In genomic region chr12:101707131-101707782, GRCh38 we compare ENCODE assay signal across 21 cellular contexts. TPM values are rescaled to one million over a fixed set of nuclear protein-coding genes. Genes with fewer than 3 reads are reported as not detected.
A peak's percentile ranks its signal among the peaks of the same experiment; 100 is the strongest.
DNase-seq lines count a peak whose midpoint lies in the region; ATAC-seq, FAIRE-seq and TF ChIP-seq lines count a peak whose summit lies in the region.
"Had no signal": no experiment of that assay in that cellular context is flagged by ENCODE, and none has a peak within 500 bp of the region (broad histone marks: within the 10 kb centered on the region; RNA-seq: fewer than 3 reads in every experiment).

No MANE protein-coding gene starts in this region.

- H3K9me3 ChIP-seq in Loucy (ENCODE audit: insufficient read depth, low read depth, low read length): no peaks in the 10 kb centered on the region
- H3K9me3 ChIP-seq in K562 (replicated peaks; ENCODE audit: control insufficient read depth, insufficient read depth, low read depth, low read length): no peaks in the 10 kb centered on the region
- H3K9me3 ChIP-seq: SJCRH30 had no signal

- H3K4me1 Mint-ChIP-seq in memory B cell: peaks cover 25% of the 10 kb centered on the region

- TF ChIP-seq EP300 in K562 (IDR thresholded peaks at IDR 0.05; ENCODE audit: low read length): peak; percentile 63; the same call in 1 of the 2 replicates

- POLR2A ChIA-PET in K562 (lab: Yijun Ruan, JAX): interaction anchor here (0.9 to 1.6 kb wide), 3 partner anchors 9 to 17 kb away, joined by 3 to 6 read pairs (median 3); no protein-coding TSS in a partner anchor

- no peak for TF ChIP-seq POLR2A in K562 (conservative IDR thresholded peaks at IDR 0.05)

- H3K27me3 Mint-ChIP-seq in memory B cell: no peaks in the 10 kb centered on the region

- no peak overlapping the region for H3K4me3 Mint-ChIP-seq in memory B cell
- H3K4me3 Mint-ChIP-seq: activated T-cell treated with anti-CD3 and anti-CD28 coated beads, Interleukin-2, amount 50 U/mL, for 4 hours; GM23338; natural killer cell had no signal

- peak overlapping the region; percentile 47 for H3K4me2 ChIP-seq in Loucy (ENCODE audit: low read depth, low read length, poor library complexity, severe bottlenecking)
- peak overlapping the region; percentile 50 for H3K4me2 ChIP-seq in K562 (ENCODE audit: insufficient read depth, low read length)
- H3K4me2 ChIP-seq: GM23338 had no signal

- peak overlapping the region; percentile 7 for H3K27ac Mint-ChIP-seq in memory B cell
- H3K27ac Mint-ChIP-seq: GM23338, natural killer cell had no signal

- H4K20me1 ChIP-seq in Loucy (ENCODE audit: insufficient read depth, low read length, poor library complexity, severe bottlenecking) (peaks cover 13% of the 10 kb centered on the region), K562 (replicated peaks; ENCODE audit: control insufficient read depth, insufficient read depth, low read length) (peaks cover 13% of the 10 kb centered on the region; the same call in 1 of the 2 replicates)

- H3K4me3 ChIP-seq in Loucy (ENCODE audit: low read length, poor library complexity, severe bottlenecking) (no peak overlapping the region), K562 (no peak overlapping the region)
- H3K4me3 ChIP-seq: GM23338, SJCRH30 had no signal

- H3K4me1 ChIP-seq in Loucy (ENCODE audit: insufficient read depth, low read length, poor library complexity, severe bottlenecking): peaks cover 53% of the 10 kb centered on the region
- H3K4me1 ChIP-seq in K562 (replicated peaks in 1 of 2; ENCODE audit: control insufficient read depth in 2 of 2, insufficient read depth in 2 of 2, low read length in 2 of 2): peaks cover 2 to 35% of the 10 kb centered on the region in 2 experiments; a peak in 4 of 5 replicates
- H3K4me1 ChIP-seq: SJCRH30 had no signal

- ATAC-seq in K562 (peak; percentile 89), memory B cell (ENCODE audit: low read depth) (no peak), GM21723 (IDR thresholded peaks at IDR 0.05; ENCODE audit: unreplicated experiment) (no peak)
- no peak for ATAC-seq in activated CD4-positive, CD25-positive, alpha-beta regulatory T cell treated with anti-CD3 and anti-CD28 coated beads, Interleukin-2, amount 50 U/mL, for 24 hours
- ATAC-seq: activated T-cell treated with anti-CD3 and anti-CD28 coated beads, Interleukin-2, amount 50 U/mL, for 4 hours; GM23338; natural killer cell; stimulated activated naive CD8-positive, alpha-beta T cell treated with anti-CD3 and anti-CD28 coated beads, Interleukin-15, Interleukin-2, amounts not matched to agents 100 U/mL and 50 U/mL, for 24 hours had no signal

- peak overlapping the region; percentile 55; the same call in 1 of the 2 replicates for H3K27ac ChIP-seq in C4-2B
- H3K27ac ChIP-seq in K562 (ENCODE audit: extremely low read depth, low read depth, low read length): peak overlapping the region; percentile 65; the same call in 2 of the 3 replicates
- H3K27ac ChIP-seq: SJCRH30 had no signal

- H3K9me1 ChIP-seq in K562 (ENCODE audit: control insufficient read depth, insufficient read depth, low read length): peaks cover 4% of the 10 kb centered on the region

- DNase-seq in K562 (ENCODE audit: extremely low read depth in 1 of 4, low spot score in 3 of 4) (peak; percentile 25 to 77 (median 46)), memory B cell (ENCODE audit: low spot score in 2 of 2) (no peak), NCI-H446 (lab: John Stamatoyannopoulos, UW) (no peak), dermis blood vessel endothelial cell (no peak)
- DNase-seq: activated T-cell treated with anti-CD3 and anti-CD28 coated beads, Interleukin-2, amount 50 U/mL, for 4 hours; foreskin melanocyte; natural killer cell; NCI-H146; NCI-H345; SJCRH30; stimulated activated naive CD8-positive, alpha-beta T cell treated with anti-CD3 and anti-CD28 coated beads, Interleukin-15, Interleukin-2, amounts not matched to agents 100 U/mL and 50 U/mL, for 24 hours; T1000 had no signal

- H3K27me3 ChIP-seq in Loucy (ENCODE audit: insufficient read depth, low read length, poor library complexity, severe bottlenecking) (no peaks in the 10 kb centered on the region), K562 (ENCODE audit: control insufficient read depth in 2 of 2, insufficient read depth in 2 of 2, low read length in 2 of 2) (no peaks in the 10 kb centered on the region)
- H3K27me3 ChIP-seq: SJCRH30 had no signal

- BruUV-seq in K562 (replicated peaks; lab: Mats Ljungman, UMichigan): no TSS peak

- no peaks in the 10 kb centered on the region for H3K9me2 ChIP-seq in Loucy (replicated peaks; ENCODE audit: low read depth, low read length)

- no peaks in the 10 kb centered on the region for H3F3A ChIP-seq in Loucy (ENCODE audit: low read depth)

- FAIRE-seq in K562 (lab: Jason Lieb, UNC): peak; percentile 79
- FAIRE-seq: endometrium, GM12892, urothelium cell line had no signal

- CTCF ChIA-PET in K562 (lab: Yijun Ruan, JAX; ENCODE audit: low intra/inter-chr PET ratio): no interaction called here

- no peak for TF ChIP-seq CTCF in C4-2B (conservative IDR thresholded peaks at IDR 0.05)
- TF ChIP-seq CTCF in Loucy (conservative IDR thresholded peaks at IDR 0.05; ENCODE audit: low read length): no peak
- no peak for TF ChIP-seq CTCF in K562 (IDR thresholded peaks at IDR 0.05 in 2 of 3, conservative IDR thresholded peaks at IDR 0.05 in 1 of 3; ENCODE audit: insufficient read depth in 2 of 3, low read depth in 1 of 3, low read length in 3 of 3)

- intact Hi-C loops in K562 (cut with micrococcal nuclease): no loop called here

- no peak overlapping the region for H2AFZ ChIP-seq in Loucy (ENCODE audit: low read length)
- H2AFZ ChIP-seq in K562 (ENCODE audit: low read depth, low read length): no peak overlapping the region
- H2AFZ ChIP-seq: GM23338 had no signal

- in situ Hi-C loops in K562 (cut with MboI): no loop called here

- H3K9ac ChIP-seq in Loucy (ENCODE audit: low read depth, low read length, poor library complexity, severe bottlenecking): peak overlapping the region; percentile 6
- H3K9ac ChIP-seq in K562 (ENCODE audit: insufficient read depth in 1 of 2, low read depth in 2 of 2, low read length in 2 of 2): peak overlapping the region; percentile 2 to 34; a peak in 2 of 4 replicates

- peaks cover 76% of the 10 kb centered on the region for H3K79me2 ChIP-seq in Loucy (ENCODE audit: insufficient read depth, low read length)
- H3K79me2 ChIP-seq in K562 (ENCODE audit: control insufficient read depth, insufficient read depth, low read length): peaks cover 85% of the 10 kb centered on the region

- H3K36me3 ChIP-seq in Loucy (ENCODE audit: insufficient read depth, low read length) (no peaks in the 10 kb centered on the region), K562 (ENCODE audit: control insufficient read depth, insufficient read depth, low read length) (peaks cover 23% of the 10 kb centered on the region)
- H3K36me3 ChIP-seq: SJCRH30 had no signal

- no peaks in the 10 kb centered on the region for H3K9me3 Mint-ChIP-seq in memory B cell
- H3K9me3 Mint-ChIP-seq: activated T-cell treated with anti-CD3 and anti-CD28 coated beads, Interleukin-2, amount 50 U/mL, for 4 hours; GM23338; natural killer cell had no signal

- peaks cover 8% of the 10 kb centered on the region for H3K36me3 Mint-ChIP-seq in memory B cell
- H3K36me3 Mint-ChIP-seq: natural killer cell had no signal

- TF ChIP-seq RAD21 in K562 (CRISPR knock-in tag; conservative IDR thresholded peaks at IDR 0.05 in 1 of 2, IDR thresholded peaks at IDR 0.05 in 1 of 2): no peak

RNA-seq across cellular contexts. Expression of gene CHPT1, which starts 9.8 kb away (rescaled TPM):
- 54.6 and 85.9 TPM in 2 replicates for total RNA-seq in K562 (2011; cell fraction: chromatin; rRNA removed; ENCODE audit: low replicate concordance)
- 78.3 and 80.9 TPM in 2 replicates for total RNA-seq in K562 (2011; cell fraction: nucleolus; rRNA removed)
- 85.9 and 96.9 TPM in 2 replicates for total RNA-seq in K562 (2011; cell fraction: nucleoplasm; rRNA removed)
- total RNA-seq in K562 (2014; rRNA removed): 170 and 210 TPM in 2 replicates
- 112 and 123 TPM in 2 replicates for total RNA-seq in K562 (2014; rRNA removed; fragmentation: Illumina TruSeq; extraction: Trizol)
- total RNA-seq in K562 (2015; rRNA removed; fragmentation: Illumina TruSeq; extraction: Trizol): 75.4 and 75.5 TPM in 2 replicates
- total RNA-seq in K562 (2021): 95.0 and 103 TPM in 2 replicates
- polyA plus RNA-seq in K562 (2011; rRNA removed): 66.5 and 91.9 TPM in 2 replicates
- 47.4 and 49.6 TPM in 2 replicates for polyA plus RNA-seq in K562 (2011; cell fraction: cytosol; rRNA removed)
- 42.3 and 43.3 TPM in 2 replicates for polyA plus RNA-seq in K562 (2011; cell fraction: nucleus; rRNA removed)
- 75.7 and 82.7 TPM in 2 replicates for polyA plus RNA-seq in K562 (2012)
- polyA plus RNA-seq in K562 (2014; fragmentation: Illumina TruSeq; extraction: Trizol): 62.8 and 69.4 TPM in 2 replicates
- 10 to 100 TPM; 15.3 to 24.3 TPM for polyA plus RNA-seq in K562 (2014; fragmentation: Nextera tagmentation; extraction: Ambion mirVana)
- 92.5 and 111 TPM in 2 replicates for polyA plus RNA-seq in K562 (2014; rRNA removed)
- polyA minus RNA-seq in K562 (2011; rRNA and poly(A)+ RNA removed): 32.0 and 33.2 TPM in 2 replicates
- 25.0 and 28.9 TPM in 2 replicates for polyA minus RNA-seq in K562 (2011; cell fraction: cytosol; rRNA and poly(A)+ RNA removed)
- polyA minus RNA-seq in K562 (2011; cell fraction: nucleus; rRNA and poly(A)+ RNA removed): 58.8 and 71.3 TPM in 2 replicates
- total RNA-seq in dermis blood vessel endothelial cell: 28.8 and 29.3 TPM in 2 replicates

RNA-seq across cellular contexts. Expression of gene SYCP3, which starts 32.0 kb away (rescaled TPM):
- 0.35 and 0.97 TPM in 2 replicates for total RNA-seq in K562 (2011; cell fraction: chromatin; rRNA removed; ENCODE audit: low replicate concordance)
- 0.33 TPM in 1 of 2 replicates, not detected in the other for total RNA-seq in K562 (2011; cell fraction: nucleolus; rRNA removed)
- 0.37 and 0.46 TPM in 2 replicates for total RNA-seq in K562 (2011; cell fraction: nucleoplasm; rRNA removed)
- 0.37 TPM in 1 of 2 replicates, not detected in the other for total RNA-seq in K562 (2014; rRNA removed)
- total RNA-seq in K562 (2014; rRNA removed; fragmentation: Illumina TruSeq; extraction: Trizol): 0.15 TPM in 1 of 2 replicates, not detected in the other
- total RNA-seq in K562 (2015; rRNA removed; fragmentation: Illumina TruSeq; extraction: Trizol): 0.22 TPM in 1 of 2 replicates, not detected in the other
- not detected in 2 replicates for total RNA-seq in K562 (2021)
- polyA plus RNA-seq in K562 (2011; rRNA removed): 0.11 and 0.16 TPM in 2 replicates
- not detected in 2 replicates for polyA plus RNA-seq in K562 (2011; cell fraction: cytosol; rRNA removed)
- polyA plus RNA-seq in K562 (2011; cell fraction: nucleus; rRNA removed): 0.10 and 0.11 TPM in 2 replicates
- polyA plus RNA-seq in K562 (2012): 0.16 and 0.29 TPM in 2 replicates
- polyA plus RNA-seq in K562 (2014; fragmentation: Illumina TruSeq; extraction: Trizol): not detected in 2 replicates
- under 1 TPM; 0.25 TPM for polyA plus RNA-seq in K562 (2014; fragmentation: Nextera tagmentation; extraction: Ambion mirVana)
- polyA plus RNA-seq in K562 (2014; rRNA removed): not detected in 2 replicates
- 0.15 TPM in 1 of 2 replicates, not detected in the other for polyA minus RNA-seq in K562 (2011; rRNA and poly(A)+ RNA removed)
- not detected in 2 replicates for polyA minus RNA-seq in K562 (2011; cell fraction: cytosol; rRNA and poly(A)+ RNA removed)
- 0.11 and 0.13 TPM in 2 replicates for polyA minus RNA-seq in K562 (2011; cell fraction: nucleus; rRNA and poly(A)+ RNA removed)
- 0.05 TPM in 1 of 2 replicates, not detected in the other for total RNA-seq in dermis blood vessel endothelial cell
- total RNA-seq: G401 had no signal

Comparison
In these comparisons a context has a peak if more than half of its experiments do, and no peak if none do; other contexts are left out.
1. DNase-seq: peak in K562 (4 of 4); none in memory B cell (0 of 2), NCI-H446 (0 of 2) and dermis blood vessel endothelial cell (single experiment).